8 cellular contexts compared by ENCODE assay signal in genomic region chr2:60551241-60552095, GRCh38. TPM values are rescaled to one million over a fixed set of nuclear protein-coding genes. Genes with fewer than 3 reads are reported as not detected.
DNase-seq lines count a peak whose midpoint lies in the region; ATAC-seq and TF ChIP-seq lines count a peak whose summit lies in the region.

No MANE protein-coding gene starts in this region.

- in situ Hi-C loops in astrocyte of the spinal cord (cut with HindIII; ENCODE audit: low sequenced_read_pairs) = no loop called here

- no peaks in the 10 kb centered on the region for H3K36me3 ChIP-seq in thymus (ENCODE audit: control insufficient read depth, insufficient read depth)

- DNase-seq in NCI-H748 (lab: John Stamatoyannopoulos, UW; ENCODE audit: unreplicated experiment) (peak; percentile 40), NCI-H748 treated with DMSO at 0.1 percent for 48 hours (lab: John Stamatoyannopoulos, UW) (no peak), NCI-H2029 (lab: John Stamatoyannopoulos, UW) (peak; percentile 37), astrocyte of the spinal cord (ENCODE audit: low read depth, low spot score) (peak; percentile 45), left colon (peak; percentile 43 to 66), GM19238 (ENCODE audit: insufficient read length, low spot score) (no peak)

- no peaks in the 10 kb centered on the region for H3K27me3 ChIP-seq in thymus (ENCODE audit: control insufficient read depth, insufficient read depth)

- TF ChIP-seq CTCF in astrocyte of the spinal cord (IDR thresholded peaks at IDR 0.05; ENCODE audit: low read depth, low read length) = no peak

- intact Hi-C loops in left colon (cut with DNase I, micrococcal nuclease) = no loop called here

- under 1% methylated on average over 63 of the region's 63 CpGs for WGBS in thymus

- H3K9me3 ChIP-seq in thymus (ENCODE audit: control insufficient read depth) = no peaks in the 10 kb centered on the region

- peak overlapping the region; percentile 79 for H3K27ac ChIP-seq in thymus (ENCODE audit: low read depth)

- peaks cover 4% of the 10 kb centered on the region for H3K4me1 ChIP-seq in thymus (ENCODE audit: control insufficient read depth, insufficient read depth, low read length)

- H3K4me3 ChIP-seq in astrocyte of the spinal cord (ENCODE audit: low read depth, low read length) (peak overlapping the region; percentile 76), thymus (ENCODE audit: low read length) (peak overlapping the region; percentile 93)

- ATAC-seq in left colon (no peak), GM19328 (IDR thresholded peaks at IDR 0.05; ENCODE audit: unreplicated experiment) (no peak)

RNA-seq across cellular contexts. Expression of gene BCL11A, which starts 2.0 kb away (rescaled TPM):
- total RNA-seq in left colon = 10 to 100 TPM; 28.9 to 29.0 TPM
- 33.6 TPM for polyA plus RNA-seq in thymus

Comparison
In these comparisons a context has a peak if more than half of its experiments do, and no peak if none do; other contexts are left out.
1. DNase-seq: peak in NCI-H748 (single experiment), NCI-H2029 (single experiment), astrocyte of the spinal cord (single experiment) and left colon (2 of 2); none in NCI-H748 treated with DMSO at 0.1 percent for 48 hours (single experiment) and GM19238 (single experiment).